Comparison of ENCODE assay signal across 10 cellular contexts in genomic region chr2:237688081-237688480, GRCh38.
DNase-seq lines count a peak whose midpoint lies in the region; ATAC-seq and TF ChIP-seq lines count a peak whose summit lies in the region.
"Had no signal": no experiment of that assay in that cellular context is flagged by ENCODE, and none has a peak within 500 bp of the region (broad histone marks: within the 10 kb centered on the region; RNA-seq: fewer than 3 reads in every experiment).

No MANE protein-coding gene starts in this region.

- peak overlapping the region; percentile 85 to 87 for H3K27ac Mint-ChIP-seq in natural killer cell treated with Interleukin-12 subunit alpha and Interleukin-12 subunit beta and Interleukin-15 and Interleukin-18, amount 100 ng/mL, for 72 hours

- H3K4me3 ChIP-seq in left ventricle myocardium inferior, result no peak overlapping the region
- peak overlapping the region; percentile 39 for H3K4me3 ChIP-seq in coronary artery
- no peak overlapping the region for H3K4me3 ChIP-seq in aorta (ENCODE audit: low read length in 2 of 2)
- H3K4me3 ChIP-seq in lower leg skin (ENCODE audit: low read depth, poor library complexity, severe bottlenecking), result no peak overlapping the region

- H3K27ac ChIP-seq in left ventricle myocardium inferior (replicated peaks), result peak overlapping the region; percentile 94
- H3K27ac ChIP-seq in coronary artery, result peak overlapping the region; percentile 85 to 97
- peak overlapping the region; percentile 88 to 98 for H3K27ac ChIP-seq in aorta (ENCODE audit: low read depth in 1 of 2, low read length in 2 of 2)

- no peaks in the 10 kb centered on the region for H3K9me3 ChIP-seq in left ventricle myocardium inferior (replicated peaks)
- no peaks in the 10 kb centered on the region for H3K9me3 ChIP-seq in aorta (ENCODE audit: control insufficient read depth, low read length)

- intact Hi-C loops in left ventricle myocardium inferior (cut with micrococcal nuclease), result no loop called here
- intact Hi-C loops in Right ventricle myocardium superior (cut with DNase I), result no loop called here
- intact Hi-C loops in aorta (cut with DNase I), result no loop called here
- intact Hi-C loops in lower leg skin (cut with DNase I; ENCODE audit: low total_unique reads), result no loop called here

- H3K36me3 Mint-ChIP-seq in natural killer cell treated with Interleukin-12 subunit alpha and Interleukin-12 subunit beta and Interleukin-15 and Interleukin-18, amount 100 ng/mL, for 72 hours, result peaks cover under 1% of the 10 kb centered on the region

- DNase-seq in left ventricle myocardium inferior (no peak), Right ventricle myocardium superior (no peak), coronary artery (ENCODE audit: low spot score) (no peak), aorta (no peak), lower leg skin (ENCODE audit: low spot score in 2 of 2) (no peak)
- no peak for DNase-seq in natural killer cell treated with Interleukin-12 subunit alpha and Interleukin-12 subunit beta and Interleukin-15 and Interleukin-18, amount 100 ng/mL, for 72 hours (ENCODE audit: low spot score)
- DNase-seq: foreskin melanocyte, posterior cingulate gyrus had no signal

- ATAC-seq in Right ventricle myocardium superior (ENCODE audit: poor library complexity) (no peak), aorta (ENCODE audit: low FRiP score) (no peak), GM21390 (IDR thresholded peaks at IDR 0.05; ENCODE audit: unreplicated experiment) (no peak), GM21526 (IDR thresholded peaks at IDR 0.05; ENCODE audit: low FRiP score, unreplicated experiment) (no peak)
- ATAC-seq in natural killer cell treated with Interleukin-12 subunit alpha and Interleukin-12 subunit beta and Interleukin-15 and Interleukin-18, amount 100 ng/mL, for 72 hours, result no peak

- no peak for TF ChIP-seq POLR2A in lower leg skin (IDR thresholded peaks at IDR 0.05)

- 63 to 67% methylated on average over 1 of the region's 1 CpG for WGBS in aorta, 2 donors
- 31 to 40% methylated on average over 1 of the region's 1 CpG for WGBS in lower leg skin, 2 donors

- peaks cover 70% of the 10 kb centered on the region for H3K4me1 ChIP-seq in left ventricle myocardium inferior
- peaks cover 3 to 4% of the 10 kb centered on the region in 2 donors for H3K4me1 ChIP-seq in aorta (ENCODE audit: control insufficient read depth in 1 of 2, insufficient read depth in 2 of 2, low read length in 2 of 2)

- H3K27me3 ChIP-seq in left ventricle myocardium inferior (ENCODE audit: low read depth), result no peaks in the 10 kb centered on the region
- no peaks in the 10 kb centered on the region for H3K27me3 ChIP-seq in aorta (ENCODE audit: control insufficient read depth in 1 of 2, insufficient read depth in 2 of 2, low read length in 1 of 2)

- no peaks in the 10 kb centered on the region for H3K27me3 Mint-ChIP-seq in natural killer cell treated with Interleukin-12 subunit alpha and Interleukin-12 subunit beta and Interleukin-15 and Interleukin-18, amount 100 ng/mL, for 72 hours

- H3K36me3 ChIP-seq in left ventricle myocardium inferior (no peaks in the 10 kb centered on the region), aorta (ENCODE audit: control insufficient read depth in 1 of 2, insufficient read depth in 2 of 2, low read length in 1 of 2) (no peaks in the 10 kb centered on the region)

- TF ChIP-seq CTCF in left ventricle myocardium inferior (IDR thresholded peaks at IDR 0.05; ENCODE audit: borderline replicate concordance) (no peak), coronary artery (IDR thresholded peaks at IDR 0.05) (no peak), lower leg skin (IDR thresholded peaks at IDR 0.05) (no peak)

- peaks cover 44 to 47% of the 10 kb centered on the region in 2 donors for H3K4me1 Mint-ChIP-seq in natural killer cell treated with Interleukin-12 subunit alpha and Interleukin-12 subunit beta and Interleukin-15 and Interleukin-18, amount 100 ng/mL, for 72 hours (ENCODE audit: low read depth in 2 of 2)

- peak overlapping the region; percentile 60 for H3K4me3 Mint-ChIP-seq in natural killer cell treated with Interleukin-12 subunit alpha and Interleukin-12 subunit beta and Interleukin-15 and Interleukin-18, amount 100 ng/mL, for 72 hours

- H3K9me3 Mint-ChIP-seq in natural killer cell treated with Interleukin-12 subunit alpha and Interleukin-12 subunit beta and Interleukin-15 and Interleukin-18, amount 100 ng/mL, for 72 hours, result no peaks in the 10 kb centered on the region
